ENCODE assay signal across 23 cellular contexts in the genomic region with DNA sequence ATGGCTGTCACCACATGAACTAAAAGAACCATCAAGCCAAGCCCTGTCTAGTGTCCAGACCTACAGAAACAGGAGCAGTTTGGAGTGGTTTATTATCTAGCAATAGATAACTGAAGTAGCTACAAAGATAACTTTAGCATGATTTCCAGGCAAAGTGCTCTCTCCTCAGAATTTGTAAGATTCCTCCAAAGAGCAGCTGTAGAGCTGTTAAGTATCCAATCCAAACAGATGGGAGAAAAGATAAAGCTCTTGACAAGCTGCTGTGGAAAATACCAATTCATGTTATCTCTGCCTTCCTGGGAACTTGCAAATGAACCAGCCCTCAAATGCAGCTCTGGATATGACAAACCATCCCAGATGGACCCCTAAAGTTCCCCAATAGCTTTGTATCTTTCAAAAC.
DNase-seq lines count a peak whose midpoint lies in the region; ATAC-seq and TF ChIP-seq lines count a peak whose summit lies in the region.
"Had no signal": no experiment of that assay in that cellular context is flagged by ENCODE, and none has a peak within 500 bp of the region (broad histone marks: within the 10 kb centered on the region; RNA-seq: fewer than 3 reads in every experiment).

No MANE protein-coding gene starts in this region.

- peak overlapping the region; percentile 71 for H4K5ac ChIP-seq in mesendoderm (ENCODE audit: low read length)

- H3F3A ChIP-seq in MM.1S (ENCODE audit: insufficient read depth, low read length) = no peaks in the 10 kb centered on the region

- no peak overlapping the region for H3K27ac ChIP-seq in CD4-positive, alpha-beta T cell (ENCODE audit: low read depth, low read length)
- peak overlapping the region; percentile 54 for H3K27ac ChIP-seq in adipose tissue (ENCODE audit: low read depth, low read length)
- peak overlapping the region; percentile 96 for H3K27ac ChIP-seq in mesendoderm (ENCODE audit: low read depth, low read length)
- no peak overlapping the region for H3K27ac ChIP-seq in MM.1S (ENCODE audit: low read length)
- H3K27ac ChIP-seq: breast epithelium, gastrocnemius medialis, neural progenitor cell, psoas muscle, skin epidermis, tibial nerve had no signal

- intact Hi-C loops in CD4-positive, alpha-beta T cell (cut with DNase I, micrococcal nuclease) = no loop called here
- intact Hi-C loops in MCF 10A (cut with micrococcal nuclease) = no loop called here

- BruUV-seq in MCF 10A (replicated peaks; lab: Mats Ljungman, UMichigan) = no TSS peak

- CTCF ChIA-PET in CD4-positive, alpha-beta T cell (lab: Charles Lee) = no interaction called here
- CTCF ChIA-PET in MCF 10A (lab: Yijun Ruan, JAX) = interaction anchor here (0.6 kb wide), 1 partner anchor 842 kb away, joined by 3 read pairs; no protein-coding TSS in a partner anchor

- no peak overlapping the region for H3K4ac ChIP-seq in mesendoderm (ENCODE audit: low read depth, low read length)

- no peaks in the 10 kb centered on the region for H4K20me1 ChIP-seq in MM.1S (ENCODE audit: insufficient read depth, low read length)

- no peaks in the 10 kb centered on the region for H3K9me2 ChIP-seq in MM.1S (replicated peaks; ENCODE audit: insufficient read depth, low read length)

- H3K4me1 Mint-ChIP-seq in CD4-positive, alpha-beta T cell (ENCODE audit: low read depth) = peaks cover 41% of the 10 kb centered on the region
- H3K4me1 Mint-ChIP-seq in IgD-negative memory B cell (peaks cover 45 to 51% (median 48%) of the 10 kb centered on the region in 3 donors), MCF 10A (ENCODE audit: insufficient read depth, unreplicated experiment) (no peaks in the 10 kb centered on the region)
- peaks cover 13 to 58% (median 31%) of the 10 kb centered on the region in 4 donors for H3K4me1 Mint-ChIP-seq in naive thymus-derived CD8-positive, alpha-beta T cell

- peak overlapping the region; percentile 99 for H3K18ac ChIP-seq in mesendoderm (ENCODE audit: low read length)

- H3K79me1 ChIP-seq in mesendoderm (ENCODE audit: low read length) = no peaks in the 10 kb centered on the region

- peak overlapping the region; percentile 13 for H3K9ac ChIP-seq in mesendoderm (ENCODE audit: low read length)
- no peak overlapping the region for H3K9ac ChIP-seq in MM.1S (ENCODE audit: low read length)
- H3K9ac ChIP-seq: neural progenitor cell had no signal

- H3K4me2 ChIP-seq in mesendoderm (ENCODE audit: low read length) = no peak overlapping the region
- no peak overlapping the region for H3K4me2 ChIP-seq in MM.1S (ENCODE audit: low read depth, low read length)
- H3K4me2 ChIP-seq: neural progenitor cell had no signal

- H3K27me3 Mint-ChIP-seq in CD4-positive, alpha-beta T cell = no peaks in the 10 kb centered on the region
- H3K27me3 Mint-ChIP-seq in IgD-negative memory B cell (no peaks in the 10 kb centered on the region), MCF 10A (ENCODE audit: insufficient read depth, unreplicated experiment) (no peaks in the 10 kb centered on the region)
- H3K27me3 Mint-ChIP-seq in naive thymus-derived CD8-positive, alpha-beta T cell = no peaks in the 10 kb centered on the region
- H3K27me3 Mint-ChIP-seq: activated naive CD8-positive, alpha-beta T cell treated with anti-CD3 and anti-CD28 coated beads, Interleukin-2, amount 50 U/mL, for 24 hours; stimulated activated naive CD8-positive, alpha-beta T cell treated with anti-CD3 and anti-CD28 coated beads, Interleukin-15, Interleukin-2, amounts not matched to agents 100 ng/mL and 50 ng/mL, for 24 hours had no signal

- ATAC-seq in CD4-positive, alpha-beta T cell (ENCODE audit: poor library complexity) = no peak
- no peak for ATAC-seq in naive thymus-derived CD8-positive, alpha-beta T cell
- ATAC-seq: activated naive CD8-positive, alpha-beta T cell treated with anti-CD3 and anti-CD28 coated beads, Interleukin-2, amount 50 U/mL, for 24 hours; gastrocnemius medialis; psoas muscle had no signal

- H3K79me2 ChIP-seq in mesendoderm (ENCODE audit: control insufficient read depth, insufficient read depth, low read length) (no peaks in the 10 kb centered on the region), MM.1S (ENCODE audit: low read length) (no peaks in the 10 kb centered on the region)

- H3K36me3 Mint-ChIP-seq in CD4-positive, alpha-beta T cell (ENCODE audit: low read depth) = peaks cover 9% of the 10 kb centered on the region
- peaks cover 21% of the 10 kb centered on the region for H3K36me3 Mint-ChIP-seq in IgD-negative memory B cell
- H3K36me3 Mint-ChIP-seq in naive thymus-derived CD8-positive, alpha-beta T cell = peaks cover 0 to 15% (median 5%) of the 10 kb centered on the region in 3 donors
- no peaks in the 10 kb centered on the region for H3K36me3 Mint-ChIP-seq in MCF 10A (ENCODE audit: insufficient read depth, unreplicated experiment)
- H3K36me3 Mint-ChIP-seq: neural progenitor cell had no signal

- H3K4me3 ChIP-seq in mesendoderm (ENCODE audit: low read length) (no peak overlapping the region), MM.1S (ENCODE audit: low read length) (no peak overlapping the region)
- H3K4me3 ChIP-seq: breast epithelium, gastrocnemius medialis, neural progenitor cell, psoas muscle, skin epidermis, tibial nerve had no signal

- H3K9me3 Mint-ChIP-seq in CD4-positive, alpha-beta T cell = peaks cover 6% of the 10 kb centered on the region
- peaks cover 0 to 9% (median 3%) of the 10 kb centered on the region in 3 donors for H3K9me3 Mint-ChIP-seq in IgD-negative memory B cell
- peaks cover 0 to 35% (median 7%) of the 10 kb centered on the region in 9 donors for H3K9me3 Mint-ChIP-seq in naive thymus-derived CD8-positive, alpha-beta T cell
- no peaks in the 10 kb centered on the region for H3K9me3 Mint-ChIP-seq in MCF 10A (ENCODE audit: unreplicated experiment)

- peak overlapping the region; percentile 100 for H2AK5ac ChIP-seq in mesendoderm (ENCODE audit: low read length)

- peak overlapping the region; percentile 100 for H2BK5ac ChIP-seq in mesendoderm (ENCODE audit: low read length)

- H3K4me3 Mint-ChIP-seq in CD4-positive, alpha-beta T cell = no peak overlapping the region
- H3K4me3 Mint-ChIP-seq in IgD-negative memory B cell (peak overlapping the region in 3 of 4 donors; percentile 36 to 88 (median 63)), MCF 10A (ENCODE audit: unreplicated experiment) (no peak overlapping the region)
- H3K4me3 Mint-ChIP-seq in naive thymus-derived CD8-positive, alpha-beta T cell = no peak overlapping the region
- H3K4me3 Mint-ChIP-seq: activated naive CD8-positive, alpha-beta T cell treated with anti-CD3 and anti-CD28 coated beads, Interleukin-2, amount 50 U/mL, for 24 hours; CD14-positive monocyte; neural progenitor cell; stimulated activated naive CD8-positive, alpha-beta T cell treated with anti-CD3 and anti-CD28 coated beads, Interleukin-15, Interleukin-2, amounts not matched to agents 100 ng/mL and 50 ng/mL, for 24 hours had no signal

- H3K23ac ChIP-seq in mesendoderm (ENCODE audit: low read length) = no peak overlapping the region

- POLR2A ChIA-PET in CD4-positive, alpha-beta T cell (lab: Charles Lee) = interaction anchor here (0.5 to 1.4 kb wide), 2 partner anchors 16 to 79 kb away, joined by 3 to 5 read pairs; a partner anchor contains a TSS
- POLR2A ChIA-PET in naive thymus-derived CD8-positive, alpha-beta T cell (lab: Charles Lee) = interaction anchor here (1.3 to 3.5 kb wide), 4 partner anchors 10 to 151 kb away, joined by 4 to 25 read pairs (median 5); no protein-coding TSS in a partner anchor
- POLR2A ChIA-PET in MCF 10A (lab: Yijun Ruan, JAX) = no interaction called here

- no peak for TF ChIP-seq CTCF in CD4-positive, alpha-beta T cell (IDR thresholded peaks at IDR 0.05)
- TF ChIP-seq CTCF in MM.1S (IDR thresholded peaks at IDR 0.05; ENCODE audit: low read length) (no peak), MCF 10A (IDR thresholded peaks at IDR 0.05; ENCODE audit: unreplicated experiment) (no peak)

- no peaks in the 10 kb centered on the region for H3K27me3 ChIP-seq in CD4-positive, alpha-beta T cell (ENCODE audit: control insufficient read depth, insufficient read depth, low read length)
- H3K27me3 ChIP-seq in mesendoderm (ENCODE audit: insufficient read depth, low read length, poor library complexity) = no peaks in the 10 kb centered on the region
- H3K27me3 ChIP-seq in MM.1S (replicated peaks; ENCODE audit: insufficient read depth, low read length) = no peaks in the 10 kb centered on the region
- H3K27me3 ChIP-seq: breast epithelium, gastrocnemius medialis, neural progenitor cell, tibial nerve had no signal

- H3K56ac ChIP-seq in mesendoderm (ENCODE audit: low read length) = peak overlapping the region; percentile 89

- peak overlapping the region; percentile 100 for H2BK120ac ChIP-seq in mesendoderm (ENCODE audit: low read depth, low read length)

- H3K36me3 ChIP-seq in mesendoderm (ENCODE audit: control insufficient read depth, insufficient read depth, low read length) (no peaks in the 10 kb centered on the region), MM.1S (replicated peaks; ENCODE audit: insufficient read depth, low read length) (no peaks in the 10 kb centered on the region)
- H3K36me3 ChIP-seq: breast epithelium, gastrocnemius medialis, neural progenitor cell, tibial nerve had no signal

- no peak overlapping the region for H4K8ac ChIP-seq in mesendoderm (ENCODE audit: low read depth, low read length)

- peaks cover 18% of the 10 kb centered on the region for H3K4me1 ChIP-seq in mesendoderm (ENCODE audit: control insufficient read depth, low read depth, low read length)
- 0 out of 2 replicates have a peak, but pooled peaks cover under 1% of the 10 kb centered on the region for H3K4me1 ChIP-seq in MM.1S (ENCODE audit: low read length)
- H3K4me1 ChIP-seq: breast epithelium, neural progenitor cell, psoas muscle, tibial nerve had no signal

- H3K9me3 ChIP-seq in CD4-positive, alpha-beta T cell (ENCODE audit: control insufficient read depth, low read length) = no peaks in the 10 kb centered on the region
- no peaks in the 10 kb centered on the region; the same call in 1 of the 2 replicates for H3K9me3 ChIP-seq in MM.1S (replicated peaks; ENCODE audit: insufficient read depth, low read length)
- H3K9me3 ChIP-seq: breast epithelium, gastrocnemius medialis, psoas muscle had no signal

- no peak overlapping the region for H2AFZ ChIP-seq in MM.1S (ENCODE audit: low read length)
- H2AFZ ChIP-seq: neural progenitor cell had no signal

- no peak overlapping the region for H2BK15ac ChIP-seq in mesendoderm (replicated peaks; ENCODE audit: low read depth)

- no peak for DNase-seq in CD4-positive, alpha-beta T cell
- DNase-seq in mesendoderm (peak; percentile 95), MM.1S (no peak), MCF 10A (ENCODE audit: unreplicated experiment) (no peak)
- no peak for DNase-seq in naive thymus-derived CD8-positive, alpha-beta T cell
- no peak for DNase-seq in activated CD4-positive, alpha-beta T cell treated with anti-CD3 and anti-CD28 coated beads, Interleukin-2, amount 50 U/mL, for 48 hours
- DNase-seq: activated CD4-positive, alpha-beta T cell treated with anti-CD3 and anti-CD28 coated beads for 1 hour; activated effector memory CD4-positive, alpha-beta T cell treated with Interleukin-2 at 50 U/mL for 16 hours; activated naive CD8-positive, alpha-beta T cell treated with anti-CD3 and anti-CD28 coated beads, Interleukin-2, amount 50 U/mL, for 24 hours; DMS79 treated with DMSO at 0.1 percent for 48 hours; gastrocnemius medialis; NCI-H1048; NCI-H187 treated with DMSO at 0.1 percent for 48 hours; NCI-H446; psoas muscle had no signal

- peak overlapping the region; percentile 30 for H3K27ac Mint-ChIP-seq in CD4-positive, alpha-beta T cell
- H3K27ac Mint-ChIP-seq in IgD-negative memory B cell = peak overlapping the region; percentile 68 to 96 (median 79)
- peak overlapping the region in 4 of 10 donors; percentile 32 to 68 (median 44) for H3K27ac Mint-ChIP-seq in naive thymus-derived CD8-positive, alpha-beta T cell
- no peak overlapping the region for H3K27ac Mint-ChIP-seq in MCF 10A (ENCODE audit: low read depth, unreplicated experiment)
- H3K27ac Mint-ChIP-seq: activated naive CD8-positive, alpha-beta T cell treated with anti-CD3 and anti-CD28 coated beads, Interleukin-2, amount 50 U/mL, for 24 hours; neural progenitor cell; stimulated activated naive CD8-positive, alpha-beta T cell treated with anti-CD3 and anti-CD28 coated beads, Interleukin-15, Interleukin-2, amounts not matched to agents 100 ng/mL and 50 ng/mL, for 24 hours had no signal

Comparison
In these comparisons a context has a peak if more than half of its experiments do, and no peak if none do; other contexts are left out.
1. H3K27ac ChIP-seq: peak in adipose tissue (single experiment) and mesendoderm (single experiment); none in CD4-positive, alpha-beta T cell (single experiment) and MM.1S (single experiment).
2. H3K4me3 Mint-ChIP-seq: peak in IgD-negative memory B cell (3 of 4); none in CD4-positive, alpha-beta T cell (single experiment), naive thymus-derived CD8-positive, alpha-beta T cell (0 of 10) and MCF 10A (single experiment).